Comparison of ENCODE assay signal across 20 cellular contexts in the genomic region with DNA sequence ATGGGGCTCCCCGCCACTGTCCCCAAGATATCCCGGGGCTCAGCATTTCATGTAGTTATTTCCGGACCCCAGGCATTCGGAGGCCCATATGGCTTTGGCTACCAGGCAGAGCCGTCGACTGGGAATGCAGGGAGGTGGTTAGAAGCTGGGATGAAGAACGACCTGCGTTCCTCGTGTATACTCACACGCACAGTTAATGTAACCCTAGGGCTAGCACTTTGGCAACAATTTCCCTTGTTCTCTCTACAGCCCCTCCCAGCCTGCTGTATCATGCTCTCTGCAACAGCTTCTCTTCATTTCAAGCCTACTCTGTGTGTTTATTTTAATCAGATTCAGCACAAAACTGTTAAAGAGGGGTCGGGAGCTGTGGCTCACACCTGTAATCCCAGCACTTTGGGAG.
A peak's percentile ranks its signal among the peaks of the same experiment; 100 is the strongest.
DNase-seq lines count a peak whose midpoint lies in the region; ATAC-seq and TF ChIP-seq lines count a peak whose summit lies in the region.
"Had no signal": no experiment of that assay in that cellular context is flagged by ENCODE, and none has a peak within 500 bp of the region (broad histone marks: within the 10 kb centered on the region; RNA-seq: fewer than 3 reads in every experiment).

No MANE protein-coding gene starts in this region.

- H3K36me3 Mint-ChIP-seq in MCF 10A (ENCODE audit: insufficient read depth, unreplicated experiment) (no peaks in the 10 kb centered on the region), nephron (ENCODE audit: low read depth) (peaks cover 3% of the 10 kb centered on the region), type B pancreatic cell (peaks cover 3% of the 10 kb centered on the region)
- H3K36me3 Mint-ChIP-seq: CD4-positive, CD25-positive, alpha-beta regulatory T cell; CD8-positive, alpha-beta T cell had no signal

- TF ChIP-seq CTCF in mammary epithelial cell (conservative IDR thresholded peaks at IDR 0.05 in 1 of 2, IDR thresholded peaks at IDR 0.05 in 1 of 2; ENCODE audit: extremely low read depth in 1 of 2, insufficient read depth in 1 of 2, low read depth in 1 of 2, low read length in 2 of 2) (no peak), MCF 10A (IDR thresholded peaks at IDR 0.05; ENCODE audit: unreplicated experiment) (no peak), choroid plexus epithelial cell (conservative IDR thresholded peaks at IDR 0.05; ENCODE audit: low read depth, low read length) (no peak), nephron (IDR thresholded peaks at IDR 0.05; ENCODE audit: unreplicated experiment in 3 of 3) (no peak), type B pancreatic cell (conservative IDR thresholded peaks at IDR 0.05) (no peak), hepatocyte (IDR thresholded peaks at IDR 0.05; ENCODE audit: poor library complexity) (no peak)

- H3K79me2 ChIP-seq in mammary epithelial cell (ENCODE audit: insufficient read depth, low read length) (no peaks in the 10 kb centered on the region), hepatocyte (no peaks in the 10 kb centered on the region)

- intact Hi-C loops in mammary epithelial cell (cut with micrococcal nuclease): no loop called here
- intact Hi-C loops in MCF 10A (cut with micrococcal nuclease): no loop called here

- H3K27me3 ChIP-seq in mammary epithelial cell (ENCODE audit: insufficient read depth, low read length) (no peaks in the 10 kb centered on the region), hepatocyte (no peaks in the 10 kb centered on the region)
- H3K27me3 ChIP-seq: BLaER1 had no signal

- H3K27ac ChIP-seq in mammary epithelial cell (ENCODE audit: insufficient read depth, low read depth, low read length) (no peak overlapping the region), hepatocyte (no peak overlapping the region)
- H3K27ac ChIP-seq: 22Rv1, BLaER1, C4-2B had no signal

- dilution Hi-C loops in mammary epithelial cell (cut with HindIII; ENCODE audit: low sequenced_read_pairs): no loop called here

- POLR2A ChIA-PET in MCF 10A (lab: Yijun Ruan, JAX): no interaction called here

- H3K4me1 Mint-ChIP-seq in MCF 10A (ENCODE audit: insufficient read depth, unreplicated experiment): no peaks in the 10 kb centered on the region
- H3K4me1 Mint-ChIP-seq in nephron: peaks cover 82% of the 10 kb centered on the region
- peaks cover 32% of the 10 kb centered on the region for H3K4me1 Mint-ChIP-seq in type B pancreatic cell (ENCODE audit: unreplicated experiment)
- H3K4me1 Mint-ChIP-seq: B cell; CD4-positive, CD25-positive, alpha-beta regulatory T cell had no signal

- in situ Hi-C loops in mammary epithelial cell (cut with MboI; ENCODE audit: low sequenced_read_pairs in 2 of 2): no loop called here

- ATAC-seq in GM21825 (IDR thresholded peaks at IDR 0.05; ENCODE audit: unreplicated experiment): no peak
- ATAC-seq: CD8-positive, alpha-beta T cell had no signal

- H3K4me2 ChIP-seq in mammary epithelial cell (ENCODE audit: insufficient read depth, low read depth, low read length) (no peak overlapping the region), hepatocyte (no peak overlapping the region)
- H3K4me2 ChIP-seq: BLaER1 had no signal

- H3K9me3 Mint-ChIP-seq in MCF 10A (ENCODE audit: unreplicated experiment) (peaks cover 12% of the 10 kb centered on the region), nephron (peaks cover 3% of the 10 kb centered on the region), type B pancreatic cell (peaks cover 10% of the 10 kb centered on the region)
- H3K9me3 Mint-ChIP-seq: CD8-positive, alpha-beta T cell had no signal

- H2AFZ ChIP-seq in mammary epithelial cell (ENCODE audit: low read depth, low read length): peak overlapping the region; percentile 65
- no peak overlapping the region for H2AFZ ChIP-seq in hepatocyte

- H3K27me3 Mint-ChIP-seq in MCF 10A (ENCODE audit: insufficient read depth, unreplicated experiment): no peaks in the 10 kb centered on the region
- H3K27me3 Mint-ChIP-seq in nephron (ENCODE audit: low read depth): peaks cover 8% of the 10 kb centered on the region
- no peaks in the 10 kb centered on the region for H3K27me3 Mint-ChIP-seq in type B pancreatic cell

- CTCF ChIA-PET in mammary epithelial cell (lab: Charles Lee; ENCODE audit: low non-redundant PET) (no interaction called here), MCF 10A (lab: Yijun Ruan, JAX) (no interaction called here)

- peaks cover 16% of the 10 kb centered on the region for H3K4me1 ChIP-seq in mammary epithelial cell (ENCODE audit: insufficient read depth, low read length)
- peaks cover 7% of the 10 kb centered on the region for H3K4me1 ChIP-seq in hepatocyte (ENCODE audit: insufficient read depth)
- H3K4me1 ChIP-seq: BLaER1 had no signal

- H3K9me3 ChIP-seq in mammary epithelial cell (replicated peaks; ENCODE audit: insufficient read depth, low read length) (no peaks in the 10 kb centered on the region), hepatocyte (ENCODE audit: low read depth) (no peaks in the 10 kb centered on the region)
- H3K9me3 ChIP-seq: BLaER1 had no signal

- H3K27ac Mint-ChIP-seq in MCF 10A (ENCODE audit: low read depth, unreplicated experiment) (no peak overlapping the region), nephron (peak overlapping the region; percentile 64 to 76 (median 73)), type B pancreatic cell (peak overlapping the region; percentile 89)
- H3K27ac Mint-ChIP-seq: B cell; CD4-positive, CD25-positive, alpha-beta regulatory T cell; CD8-positive, alpha-beta T cell had no signal

- no TSS peak for BruUV-seq in mammary epithelial cell (replicated peaks; lab: Mats Ljungman, UMichigan)
- no TSS peak for BruUV-seq in MCF 10A (replicated peaks; lab: Mats Ljungman, UMichigan)

- H4K20me1 ChIP-seq in mammary epithelial cell (ENCODE audit: insufficient read depth, low read length) (no peaks in the 10 kb centered on the region), hepatocyte (ENCODE audit: insufficient read depth, poor library complexity, severe bottlenecking) (no peaks in the 10 kb centered on the region)
- H4K20me1 ChIP-seq: BLaER1 had no signal

- H3K4me3 ChIP-seq in mammary epithelial cell (replicated peaks in 1 of 3; ENCODE audit: insufficient read depth in 1 of 3, low read depth in 2 of 3, low read length in 3 of 3) (no peak overlapping the region), choroid plexus epithelial cell (ENCODE audit: low read depth, low read length) (no peak overlapping the region), hepatocyte (no peak overlapping the region)
- H3K4me3 ChIP-seq: BLaER1 had no signal

- DNase-seq in mammary epithelial cell (no peak), MCF 10A (ENCODE audit: unreplicated experiment) (no peak), choroid plexus epithelial cell (ENCODE audit: low read depth) (peak; percentile 21), type B pancreatic cell (ENCODE audit: extremely low spot score, unreplicated experiment) (no peak), NCI-H1092 (lab: John Stamatoyannopoulos, UW) (no peak), hepatocyte (ENCODE audit: low spot score) (no peak)
- DNase-seq: Caco-2; CD4-positive, CD25-positive, alpha-beta regulatory T cell; CD8-positive, alpha-beta T cell; DMS153; DND-41; GOT3; H7; HCEC 1CT had no signal

- no peaks in the 10 kb centered on the region for H3K9me2 ChIP-seq in hepatocyte (replicated peaks; ENCODE audit: insufficient read depth)

- WGBS in mammary epithelial cell (ENCODE audit: low coverage, missing lambda C conversion rate): 33% methylated on average over 11 of the region's 11 CpGs
- WGBS in hepatocyte (ENCODE audit: low lambda C conversion rate, missing lambda C conversion rate): 86% methylated on average over 11 of the region's 11 CpGs

- no peak overlapping the region for H3K9ac ChIP-seq in mammary epithelial cell (ENCODE audit: insufficient read depth, low read length)
- H3K9ac ChIP-seq: BLaER1 had no signal

- H3K4me3 Mint-ChIP-seq in MCF 10A (ENCODE audit: unreplicated experiment): no peak overlapping the region
- no peak overlapping the region for H3K4me3 Mint-ChIP-seq in nephron
- no peak overlapping the region for H3K4me3 Mint-ChIP-seq in type B pancreatic cell
- H3K4me3 Mint-ChIP-seq: B cell; CD4-positive, CD25-positive, alpha-beta regulatory T cell; CD8-positive, alpha-beta T cell had no signal

- H3K36me3 ChIP-seq in mammary epithelial cell (ENCODE audit: insufficient read depth, low read length) (no peaks in the 10 kb centered on the region), hepatocyte (replicated peaks; ENCODE audit: insufficient read depth, low read depth) (no peaks in the 10 kb centered on the region)
- H3K36me3 ChIP-seq: BLaER1 had no signal
